2 cellular contexts compared by ENCODE assay signal in the genomic region with DNA sequence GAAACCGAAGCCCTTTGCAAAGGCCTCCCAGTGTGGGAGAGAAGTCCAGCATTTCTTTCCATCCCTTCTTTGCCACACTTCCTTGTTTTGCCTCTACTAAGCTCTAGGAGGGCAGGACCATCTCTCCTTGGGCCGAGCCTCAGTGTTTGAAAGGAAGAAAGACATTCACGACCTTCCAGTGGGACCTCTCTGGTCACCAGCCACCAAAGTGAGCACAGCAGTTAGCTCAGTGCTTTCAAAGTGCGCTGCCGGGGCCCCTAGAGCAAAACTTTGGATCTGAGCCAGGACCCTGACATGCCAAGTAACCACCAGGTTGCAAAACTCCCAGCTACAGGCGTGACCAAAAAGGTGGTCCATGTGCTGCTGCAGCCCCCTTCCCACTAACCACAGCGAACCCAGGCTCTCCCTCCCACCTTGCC.
A peak's percentile ranks its signal among the peaks of the same experiment; 100 is the strongest.
TF ChIP-seq lines count a peak whose summit lies in the region.

No MANE protein-coding gene starts in this region.

TF ChIP-seq in IMR-90, 13 proteins besides CTCF, POLR2A, EP300 and RAD21:
- TF ChIP-seq, protein P1, sequence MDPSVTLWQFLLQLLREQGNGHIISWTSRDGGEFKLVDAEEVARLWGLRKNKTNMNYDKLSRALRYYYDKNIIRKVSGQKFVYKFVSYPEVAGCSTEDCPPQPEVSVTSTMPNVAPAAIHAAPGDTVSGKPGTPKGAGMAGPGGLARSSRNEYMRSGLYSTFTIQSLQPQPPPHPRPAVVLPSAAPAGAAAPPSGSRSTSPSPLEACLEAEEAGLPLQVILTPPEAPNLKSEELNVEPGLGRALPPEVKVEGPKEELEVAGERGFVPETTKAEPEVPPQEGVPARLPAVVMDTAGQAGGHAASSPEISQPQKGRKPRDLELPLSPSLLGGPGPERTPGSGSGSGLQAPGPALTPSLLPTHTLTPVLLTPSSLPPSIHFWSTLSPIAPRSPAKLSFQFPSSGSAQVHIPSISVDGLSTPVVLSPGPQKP (IDR thresholded peaks at IDR 0.05; ENCODE audit: borderline replicate concordance, low read depth, low read length), result no peak
- TF ChIP-seq MAZ (IDR thresholded peaks at IDR 0.05; ENCODE audit: borderline replicate concordance, low read depth, low read length), result no peak
- peak; percentile 15; the same call in 1 of the 2 replicates for TF ChIP-seq CEBPB (IDR thresholded peaks at IDR 0.05; ENCODE audit: low read depth, low read length)
- no peak for TF ChIP-seq SMC3 (IDR thresholded peaks at IDR 0.05; ENCODE audit: low read depth, low read length)

TF ChIP-seq in HEK293T, 16 proteins besides CTCF, POLR2A, EP300 and RAD21:
- TF ChIP-seq SP1 (IDR thresholded peaks at IDR 0.05) (no peak), FOXA1 (IDR thresholded peaks at IDR 0.05) (no peak), FOXM1 (IDR thresholded peaks at IDR 0.05; ENCODE audit: borderline replicate concordance) (no peak), TARDBP (IDR thresholded peaks at IDR 0.05) (no peak)
TF ChIP-seq in HEK293T: peak in this region for 0.
